ENCODE assay signal across 11 cellular contexts in genomic region chr2:218294430-218294999, GRCh38. TPM values are rescaled to one million over a fixed set of nuclear protein-coding genes. Genes with fewer than 3 reads are reported as not detected.
DNase-seq lines count a peak whose midpoint lies in the region; ATAC-seq and TF ChIP-seq lines count a peak whose summit lies in the region.
"Had no signal": no experiment of that assay in that cellular context is flagged by ENCODE, and none has a peak within 500 bp of the region (broad histone marks: within the 10 kb centered on the region; RNA-seq: fewer than 3 reads in every experiment).

No MANE protein-coding gene starts in this region.

- no peak overlapping the region for H2BK15ac ChIP-seq in neuronal stem cell (ENCODE audit: low read length)

- no peak overlapping the region for H3K18ac ChIP-seq in neuronal stem cell (ENCODE audit: low read length)

- H2AK5ac ChIP-seq in neuronal stem cell (ENCODE audit: low read depth, low read length): no peak overlapping the region

- H3K4me3 Mint-ChIP-seq in central memory CD8-positive, alpha-beta T cell: peak overlapping the region; percentile 23

- H4K8ac ChIP-seq in neuronal stem cell (ENCODE audit: low read depth, low read length): no peak overlapping the region

- H3K4me2 ChIP-seq in HCT116 (ENCODE audit: low read length): peak overlapping the region; percentile 33
- no peak overlapping the region for H3K4me2 ChIP-seq in neuronal stem cell (ENCODE audit: insufficient read depth, low read length, poor library complexity, severe bottlenecking)

- TF ChIP-seq POLR2A in HCT116 (IDR thresholded peaks at IDR 0.05; ENCODE audit: borderline replicate concordance, extremely low read depth, insufficient read depth, insufficient read length): no peak

- H3K36me3 ChIP-seq in HCT116 (ENCODE audit: control insufficient read depth in 1 of 2, insufficient read depth in 2 of 2, low read length in 2 of 2) (no peaks in the 10 kb centered on the region), neuronal stem cell (replicated peaks in 1 of 2; ENCODE audit: control insufficient read depth in 2 of 2, insufficient read depth in 2 of 2, low read length in 2 of 2) (no peaks in the 10 kb centered on the region)

- H2AFZ ChIP-seq in HCT116 (ENCODE audit: low read depth, low read length, poor library complexity, severe bottlenecking) (no peak overlapping the region), neuronal stem cell (ENCODE audit: low read length) (no peak overlapping the region)

- ATAC-seq in HCT116 (no peak), HG03378 (IDR thresholded peaks at IDR 0.05; ENCODE audit: unreplicated experiment) (no peak)
- ATAC-seq in central memory CD8-positive, alpha-beta T cell (replicated peaks; ENCODE audit: extremely low read depth, poor library complexity, severe bottlenecking): no peak
- ATAC-seq: mucosa of descending colon had no signal

- POLR2A ChIA-PET in HCT116 (lab: Charles Lee): interaction anchor here (2.0 kb wide), 1 partner anchor 63 kb away, joined by 4 read pairs; no protein-coding TSS in a partner anchor

- no peak overlapping the region for H2BK5ac ChIP-seq in neuronal stem cell (ENCODE audit: low read length)

- no peaks in the 10 kb centered on the region for H3K9me2 ChIP-seq in HCT116 (ENCODE audit: insufficient read depth)

- H3K9ac ChIP-seq in HCT116 (ENCODE audit: low read length): peak overlapping the region; percentile 25; the same call in 1 of the 2 replicates
- no peak overlapping the region for H3K9ac ChIP-seq in neuronal stem cell (ENCODE audit: low read depth, low read length, poor library complexity)

- H3K4me1 ChIP-seq in HCT116 (ENCODE audit: control insufficient read depth in 1 of 2, insufficient read depth in 2 of 2, low read length in 2 of 2) (peaks cover 49 to 81% of the 10 kb centered on the region in 2 experiments), neuronal stem cell (ENCODE audit: control insufficient read depth in 2 of 2, insufficient read depth in 1 of 2, low read depth in 1 of 2, low read length in 2 of 2) (peaks cover 5 to 16% of the 10 kb centered on the region in 2 donors)

- H4K91ac ChIP-seq in neuronal stem cell (ENCODE audit: low read depth, low read length, poor library complexity): no peak overlapping the region

- H3K9me3 Mint-ChIP-seq in central memory CD8-positive, alpha-beta T cell: no peaks in the 10 kb centered on the region

- H3K79me2 ChIP-seq in HCT116 (ENCODE audit: insufficient read depth, low read length): peaks cover 27% of the 10 kb centered on the region

- no peak overlapping the region for H2BK12ac ChIP-seq in neuronal stem cell (ENCODE audit: low read length)

- H3K4me1 Mint-ChIP-seq in central memory CD8-positive, alpha-beta T cell: peaks cover 35% of the 10 kb centered on the region

- H3K23ac ChIP-seq in neuronal stem cell (ENCODE audit: low read depth, low read length, poor library complexity): no peak overlapping the region

- H2BK120ac ChIP-seq in neuronal stem cell (ENCODE audit: low read depth, low read length): no peak overlapping the region

- H3K79me1 ChIP-seq in neuronal stem cell (ENCODE audit: low read depth, low read length): no peaks in the 10 kb centered on the region

- CTCF ChIA-PET in HCT116 (lab: Charles Lee): interaction anchor here (1.4 kb wide), 2 partner anchors 62 to 101 kb away, joined by 4 to 6 read pairs; partner anchors contain the start of gene CATIP

- H3K14ac ChIP-seq in neuronal stem cell (ENCODE audit: low read length): no peak overlapping the region

- RAD21 ChIA-PET in HCT116 (lab: Charles Lee; ENCODE audit: low non-redundant PET in 1 of 2, low total read pairs in 2 of 2, uncharacterized antibody in 2 of 2, unreplicated experiment in 2 of 2): no interaction called here

- H3K36me3 Mint-ChIP-seq in central memory CD8-positive, alpha-beta T cell (ENCODE audit: insufficient read depth): peaks cover 5% of the 10 kb centered on the region

- no peak overlapping the region for H3K4ac ChIP-seq in neuronal stem cell (ENCODE audit: low read length)

- no peak for TF ChIP-seq RAD21 in HCT116 (IDR thresholded peaks at IDR 0.05; ENCODE audit: low read depth)

- DNase-seq in HCT116 (ENCODE audit: low read depth, low spot score): no peak
- no peak for DNase-seq in central memory CD8-positive, alpha-beta T cell (ENCODE audit: low spot score in 2 of 2)
- no peak for DNase-seq in neuronal stem cell (ENCODE audit: low spot score)
- DNase-seq in NOMO-1 treated with DMSO at 0.1 percent for 48 hours (lab: John Stamatoyannopoulos, UW; ENCODE audit: unreplicated experiment): no peak
- DNase-seq in cortex of kidney (lab: John Stamatoyannopoulos, UW): no peak
- DNase-seq: KBM-7; NCI-H345; stimulated activated CD4-positive, alpha-beta T cell treated with anti-CD3 and anti-CD28 coated beads, Interleukin-2, amount 100 ng/mL, for 48 hours; SW 1271 had no signal

- H3K9me3 ChIP-seq in HCT116 (ENCODE audit: control insufficient read depth in 1 of 2, insufficient read depth in 1 of 2, low read depth in 1 of 2, low read length in 2 of 2): no peaks in the 10 kb centered on the region
- H3K9me3 ChIP-seq in neuronal stem cell (replicated peaks in 1 of 2; ENCODE audit: control insufficient read depth in 2 of 2, insufficient read depth in 1 of 2, low read depth in 1 of 2, low read length in 2 of 2): peaks cover 0 to 4% of the 10 kb centered on the region in 2 donors
- H3K9me3 ChIP-seq: mucosa of descending colon had no signal

- no TSS peak for BruUV-seq in HCT116 (replicated peaks; lab: Mats Ljungman, UMichigan)

- no peaks in the 10 kb centered on the region for H3K27me3 Mint-ChIP-seq in central memory CD8-positive, alpha-beta T cell

- intact Hi-C loops in HCT116 (cut with micrococcal nuclease): no loop called here

- H3K27ac ChIP-seq in HCT116 (ENCODE audit: low read depth, low read length) (no peak overlapping the region), neuronal stem cell (replicated peaks; ENCODE audit: low read length) (peak overlapping the region; percentile 33)

- no peak overlapping the region for H3K4me3 ChIP-seq in HCT116 (replicated peaks in 1 of 2; ENCODE audit: low read depth in 1 of 2, low read length in 2 of 2)
- H3K4me3 ChIP-seq in neuronal stem cell (ENCODE audit: low read length in 2 of 2): no peak overlapping the region
- H3K4me3 ChIP-seq: mucosa of descending colon had no signal

- TF ChIP-seq CTCF in HCT116 (IDR thresholded peaks at IDR 0.05 in 2 of 3, conservative IDR thresholded peaks at IDR 0.05 in 1 of 3; ENCODE audit: borderline replicate concordance in 1 of 3, insufficient read depth in 1 of 3, low read depth in 2 of 3, low read length in 2 of 3): no peak

- no peaks in the 10 kb centered on the region for H3K27me3 ChIP-seq in HCT116 (ENCODE audit: insufficient read depth, low read length)
- peaks cover 0 to 46% (median 2%) of the 10 kb centered on the region in 3 experiments for H3K27me3 ChIP-seq in neuronal stem cell (ENCODE audit: control insufficient read depth in 3 of 3, insufficient read depth in 3 of 3, low read depth in 1 of 3, low read length in 3 of 3)

- no peaks in the 10 kb centered on the region for H4K20me1 ChIP-seq in HCT116 (ENCODE audit: insufficient read depth)

- H3K27ac Mint-ChIP-seq in central memory CD8-positive, alpha-beta T cell (ENCODE audit: low read depth): no peak overlapping the region

- WGBS in neuronal stem cell (ENCODE audit: extremely low coverage in 2 of 2, insufficient read length in 2 of 2, insufficient replicate concordance in 1 of 2), 2 donors: no CpG with 5 or more reads among the region's 5 CpGs

TF ChIP-seq in HCT116, 20 proteins besides CTCF, POLR2A, EP300 and RAD21 (continues in another document):
- TF ChIP-seq SRF (IDR thresholded peaks at IDR 0.05; ENCODE audit: low read depth): no peak
- TF ChIP-seq YY1 (IDR thresholded peaks at IDR 0.05; ENCODE audit: extremely low read depth, insufficient replicate concordance, low read depth, low read length): no peak
- TF ChIP-seq EGR1 (IDR thresholded peaks at IDR 0.05; ENCODE audit: low read depth): no peak
- TF ChIP-seq REST (IDR thresholded peaks at IDR 0.05; ENCODE audit: low read depth): no peak
- no peak for TF ChIP-seq MAX (IDR thresholded peaks at IDR 0.05)

RNA-seq across cellular contexts. Expression of gene TMBIM1, which starts 2.2 kb away (rescaled TPM):
- total RNA-seq in HCT116 (2021; ENCODE audit: unreplicated experiment): 91.0 TPM
- polyA plus RNA-seq in HCT116 (2012): 138 and 165 TPM in 2 replicates
- 10.4 TPM for polyA plus RNA-seq in neuronal stem cell (2013, experiment 1 of 2)
- 10.7 TPM for polyA plus RNA-seq in neuronal stem cell (2013, experiment 2 of 2)

RNA-seq across cellular contexts. Expression of gene PNKD, which starts 24.2 kb away (rescaled TPM):
- 58.1 TPM for total RNA-seq in HCT116 (2021; ENCODE audit: unreplicated experiment)
- 49.4 and 64.8 TPM in 2 replicates for polyA plus RNA-seq in HCT116 (2012)
- polyA plus RNA-seq in neuronal stem cell (2013, experiment 1 of 2): 58.6 TPM
- polyA plus RNA-seq in neuronal stem cell (2013, experiment 2 of 2): 61.7 TPM

RNA-seq across cellular contexts. Expression of gene AAMP, which starts 24.6 kb away (rescaled TPM):
- total RNA-seq in HCT116 (2021; ENCODE audit: unreplicated experiment): 111 TPM
- polyA plus RNA-seq in HCT116 (2012): 129 and 173 TPM in 2 replicates
- polyA plus RNA-seq in neuronal stem cell (2013, experiment 1 of 2): 45.1 TPM
- polyA plus RNA-seq in neuronal stem cell (2013, experiment 2 of 2): 38.9 TPM

RNA-seq across cellular contexts. Expression of gene GPBAR1, which starts 33.7 kb away (rescaled TPM):
- 0.27 TPM for total RNA-seq in HCT116 (2021; ENCODE audit: unreplicated experiment)
- 0.10 and 0.16 TPM in 2 replicates for polyA plus RNA-seq in HCT116 (2012)
- 0.46 TPM for polyA plus RNA-seq in neuronal stem cell (2013, experiment 1 of 2)
- 0.44 TPM for polyA plus RNA-seq in neuronal stem cell (2013, experiment 2 of 2)
